In genomic region chr4:23891064-23891421, GRCh38 we compare ENCODE assay signal across 14 cellular contexts. TPM values are rescaled to one million over a fixed set of nuclear protein-coding genes. Genes with fewer than 3 reads are reported as not detected.
DNase-seq lines count a peak whose midpoint lies in the region; ATAC-seq, FAIRE-seq and TF ChIP-seq lines count a peak whose summit lies in the region.
"Had no signal": no experiment of that assay in that cellular context is flagged by ENCODE, and none has a peak within 500 bp of the region (broad histone marks: within the 10 kb centered on the region; RNA-seq: fewer than 3 reads in every experiment).

No MANE protein-coding gene starts in this region.

- H3K9ac ChIP-seq in kidney (ENCODE audit: low read length in 2 of 2) = peak overlapping the region in 1 of 2 donors; percentile 89

- H3K4me3 ChIP-seq in left ventricle myocardium inferior (peak overlapping the region; percentile 67), kidney (ENCODE audit: low read length in 2 of 2) (peak overlapping the region; percentile 77 to 98)

- no peaks in the 10 kb centered on the region for H3K9me3 Mint-ChIP-seq in progenitor cell of endocrine pancreas (ENCODE audit: low read depth)

- no peak for ATAC-seq in left ventricle myocardium superior
- ATAC-seq in GM21619 (IDR thresholded peaks at IDR 0.05; ENCODE audit: unreplicated experiment) = no peak
- no peak for ATAC-seq in GM21360 (IDR thresholded peaks at IDR 0.05; ENCODE audit: unreplicated experiment)
- ATAC-seq: Panc1 had no signal

- H3K4me3 Mint-ChIP-seq in progenitor cell of endocrine pancreas (ENCODE audit: low read depth) = peak overlapping the region; percentile 80
- H3K4me3 Mint-ChIP-seq: memory B cell had no signal

- no peaks in the 10 kb centered on the region for H3K27me3 ChIP-seq in left ventricle myocardium inferior (ENCODE audit: low read depth)

- H3K27ac ChIP-seq in left ventricle myocardium inferior (replicated peaks) (peak overlapping the region; percentile 94), kidney (ENCODE audit: low read depth in 2 of 2, low read length in 2 of 2) (peak overlapping the region; percentile 83 to 95)

- H3K9me3 ChIP-seq in left ventricle myocardium inferior (replicated peaks) (no peaks in the 10 kb centered on the region), kidney (ENCODE audit: control insufficient read depth in 1 of 2, low read length in 2 of 2) (no peaks in the 10 kb centered on the region)

- H3K27ac Mint-ChIP-seq in progenitor cell of endocrine pancreas = no peak overlapping the region
- H3K27ac Mint-ChIP-seq: memory B cell had no signal

- TF ChIP-seq CTCF in left ventricle myocardium inferior (IDR thresholded peaks at IDR 0.05; ENCODE audit: borderline replicate concordance) = no peak
- TF ChIP-seq CTCF in kidney (IDR thresholded peaks at IDR 0.05; ENCODE audit: borderline replicate concordance, extremely low read depth, insufficient read depth) = no peak
- TF ChIP-seq CTCF in progenitor cell of endocrine pancreas (IDR thresholded peaks at IDR 0.05; ENCODE audit: unreplicated experiment) = no peak

- H3K36me3 ChIP-seq in left ventricle myocardium inferior (no peaks in the 10 kb centered on the region), kidney (ENCODE audit: control insufficient read depth in 1 of 2, insufficient read depth in 2 of 2, low read length in 2 of 2) (no peaks in the 10 kb centered on the region)

- no peaks in the 10 kb centered on the region for H3K36me3 Mint-ChIP-seq in progenitor cell of endocrine pancreas (ENCODE audit: insufficient read depth)
- H3K36me3 Mint-ChIP-seq: memory B cell had no signal

- intact Hi-C loops in left ventricle myocardium inferior (cut with micrococcal nuclease) = no loop called here
- intact Hi-C loops in left ventricle myocardium superior (cut with micrococcal nuclease) = no loop called here
- intact Hi-C loops in kidney (cut with DNase I) = no loop called here

- FAIRE-seq in kidney (lab: Jason Lieb, UNC) = no peak

- DNase-seq in left ventricle myocardium inferior (no peak), left ventricle myocardium superior (no peak), kidney (no peak), progenitor cell of endocrine pancreas (ENCODE audit: low spot score, unreplicated experiment) (no peak), NCI-H748 treated with DMSO at 0.1 percent for 48 hours (lab: John Stamatoyannopoulos, UW) (no peak)
- no peak for DNase-seq in stimulated activated CD4-positive, alpha-beta T cell treated with anti-CD3 and anti-CD28 coated beads, Interleukin-15, amount 100 ng/mL, for 24 hours
- DNase-seq: activated CD4-positive, alpha-beta T cell treated with anti-CD3 and anti-CD28 coated beads, Interleukin-2, amount 50 U/mL, for 4 hours; NCI-H1105 treated with DMSO at 0.1 percent for 48 hours; retina had no signal

- H3K4me1 ChIP-seq in left ventricle myocardium inferior (peaks cover 50% of the 10 kb centered on the region), kidney (ENCODE audit: control insufficient read depth in 1 of 2, insufficient read depth in 1 of 2, low read depth in 1 of 2, low read length in 2 of 2) (peaks cover 3 to 6% of the 10 kb centered on the region in 2 donors)

- H3K27me3 Mint-ChIP-seq in progenitor cell of endocrine pancreas = peaks cover 48% of the 10 kb centered on the region

- peaks cover 32% of the 10 kb centered on the region for H3K4me1 Mint-ChIP-seq in progenitor cell of endocrine pancreas (ENCODE audit: low read depth)
- H3K4me1 Mint-ChIP-seq: memory B cell had no signal

RNA-seq across cellular contexts. Expression of gene PPARGC1A, which starts 1.2 kb away (rescaled TPM):
- total RNA-seq in left ventricle myocardium inferior (108 TPM), left ventricle myocardium superior (97.2 TPM), kidney (80.8 TPM), progenitor cell of endocrine pancreas (0.93 and 3.7 TPM in 2 replicates)
- 22.8 TPM for polyA plus RNA-seq in kidney (ENCODE audit: insufficient read depth, low read depth, low replicate concordance)
- total RNA-seq: T-helper 2 cell treated with Interferon-gamma antibody and Interleukin-4, amounts not matched to agents 100 ng/mL and 5 ng/mL, for 36 hours had no signal

Comparison
In these comparisons a context has a peak if more than half of its experiments do, and no peak if none do; other contexts are left out.
1. RNA of gene PPARGC1A, which starts 1.2 kb away (total RNA-seq): 108 TPM in left ventricle myocardium inferior (single experiment), 97.2 TPM in left ventricle myocardium superior (single experiment) and 80.8 TPM in kidney (single experiment); 0.93 to 3.7 TPM in progenitor cell of endocrine pancreas; every median in the first group is over 10 times any median in the second.